In the genomic region with DNA sequence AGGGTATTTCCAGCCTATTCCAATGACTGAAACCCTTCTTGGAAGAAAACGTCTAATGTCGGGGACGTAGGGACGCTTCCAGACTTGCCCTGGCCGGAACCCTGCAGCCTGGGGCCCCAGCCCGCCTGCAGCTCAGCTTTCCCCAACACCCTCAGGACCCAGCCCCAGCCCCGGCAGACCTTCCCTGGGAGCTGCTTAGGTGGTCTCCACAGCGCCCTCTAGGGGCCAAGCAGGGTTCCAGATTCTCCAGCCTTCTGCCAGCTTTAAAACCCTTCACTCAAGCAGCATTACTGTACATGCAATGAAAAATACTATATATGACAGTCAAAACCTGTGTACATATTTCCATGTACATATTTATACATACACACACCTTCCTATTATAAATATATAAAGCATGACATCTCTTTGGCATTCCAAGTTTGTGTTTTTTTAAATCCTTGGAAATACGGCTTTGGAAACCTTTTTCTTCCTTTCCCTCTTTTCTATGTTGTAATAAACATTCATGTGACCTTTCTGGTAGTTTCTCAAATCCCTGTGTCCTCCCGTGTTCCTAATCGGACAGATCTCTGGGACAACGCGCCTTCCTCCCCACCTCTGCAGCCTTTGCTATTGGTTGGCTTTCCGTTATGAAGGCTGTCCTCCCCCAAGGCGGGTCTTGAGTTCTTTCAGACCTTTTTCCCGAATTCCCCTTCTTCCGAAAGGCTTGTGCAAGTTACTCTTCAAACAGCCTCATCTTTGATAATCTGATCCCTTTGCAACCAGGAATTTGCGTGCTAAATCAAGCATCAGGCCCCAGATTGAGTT, we compare ENCODE assay signal across 8 cellular contexts.
DNase-seq lines count a peak whose midpoint lies in the region; TF ChIP-seq lines count a peak whose summit lies in the region.

No MANE protein-coding gene starts in this region.

- WGBS in mesendoderm (ENCODE audit: extremely low coverage, insufficient coverage, low lambda C conversion rate), result no CpG with 5 or more reads among the region's 18 CpGs

- H3K56ac ChIP-seq in mesendoderm (ENCODE audit: low read length), result peak overlapping the region; percentile 75

- no peak overlapping the region for H3K23ac ChIP-seq in mesendoderm (ENCODE audit: low read length)

- H2AK5ac ChIP-seq in mesendoderm (ENCODE audit: low read length), result no peak overlapping the region

- H2BK15ac ChIP-seq in mesendoderm (replicated peaks; ENCODE audit: low read depth), result no peak overlapping the region

- no peaks in the 10 kb centered on the region for H3K36me3 ChIP-seq in mesendoderm (ENCODE audit: control insufficient read depth, insufficient read depth, low read length)

- intact Hi-C loops in posterior vena cava (cut with DNase I), result loop anchor here in 1 of 2 donors (5.0 kb wide), 1 partner anchor 62 kb away; the partner anchor contains the start of gene STUM

- no peak overlapping the region for H3K27ac ChIP-seq in mesendoderm (ENCODE audit: low read depth, low read length)

- H3K4me2 ChIP-seq in mesendoderm (ENCODE audit: low read length), result no peak overlapping the region

- H3K18ac ChIP-seq in mesendoderm (ENCODE audit: low read length), result no peak overlapping the region

- peak; percentile 91 for TF ChIP-seq CTCF in HFF-Myc (IDR thresholded peaks at IDR 0.05; ENCODE audit: low read depth, low read length, missing control alignments)

- H2BK5ac ChIP-seq in mesendoderm (ENCODE audit: low read length), result no peak overlapping the region

- peaks cover 9% of the 10 kb centered on the region for H3K4me1 ChIP-seq in mesendoderm (ENCODE audit: control insufficient read depth, low read depth, low read length)

- no peak overlapping the region for H3K4me3 ChIP-seq in HFF-Myc (replicated peaks; ENCODE audit: low read depth, low read length)
- H3K4me3 ChIP-seq in mesendoderm (ENCODE audit: low read length), result no peak overlapping the region

- no peak overlapping the region for H4K5ac ChIP-seq in mesendoderm (ENCODE audit: low read length)

- no peak overlapping the region for H3K4ac ChIP-seq in mesendoderm (ENCODE audit: low read depth, low read length)

- no peaks in the 10 kb centered on the region for H3K27me3 ChIP-seq in mesendoderm (ENCODE audit: insufficient read depth, low read length, poor library complexity)

- peak; percentile 32 for DNase-seq in COR-L47 (lab: John Stamatoyannopoulos, UW)
- DNase-seq in HFF-Myc (ENCODE audit: extremely low read depth, low read depth), result peak; percentile 20
- peak; percentile 66 for DNase-seq in NCI-H460 (ENCODE audit: extremely low read depth, low read depth)
- DNase-seq in activated CD4-positive, alpha-beta T cell treated with anti-CD3 and anti-CD28 coated beads, Interleukin-2, amount 50 U/mL, for 4 hours, result peak; percentile 57 to 64
- DNase-seq in effector CD4-positive, alpha-beta T cell, result peak; percentile 59
- DNase-seq in mesendoderm, result peak; percentile 83
- peak; percentile 80 for DNase-seq in stimulated activated CD8-positive, alpha-beta memory T cell treated with anti-CD3 and anti-CD28 coated beads, Interleukin-4, amount 100 ng/mL, for 48 hours
- no peak for DNase-seq in posterior vena cava (ENCODE audit: low spot score)

- no peaks in the 10 kb centered on the region for H3K79me1 ChIP-seq in mesendoderm (ENCODE audit: low read length)

- no peak overlapping the region for H4K8ac ChIP-seq in mesendoderm (ENCODE audit: low read depth, low read length)

- no peaks in the 10 kb centered on the region for H3K79me2 ChIP-seq in mesendoderm (ENCODE audit: control insufficient read depth, insufficient read depth, low read length)

- H2BK120ac ChIP-seq in mesendoderm (ENCODE audit: low read depth, low read length), result no peak overlapping the region

- H3K9ac ChIP-seq in mesendoderm (ENCODE audit: low read length), result no peak overlapping the region
